Comparison of ENCODE assay signal across 8 cellular contexts in genomic region chr15:67133738-67134576, GRCh38.
DNase-seq lines count a peak whose midpoint lies in the region; ATAC-seq and TF ChIP-seq lines count a peak whose summit lies in the region.

No MANE protein-coding gene starts in this region.

- no peaks in the 10 kb centered on the region for H3K36me3 Mint-ChIP-seq in progenitor cell of endocrine pancreas (ENCODE audit: insufficient read depth)

- no peaks in the 10 kb centered on the region for H3K27me3 Mint-ChIP-seq in progenitor cell of endocrine pancreas

- H3K9me3 Mint-ChIP-seq in progenitor cell of endocrine pancreas (ENCODE audit: low read depth): no peaks in the 10 kb centered on the region

- H3K4me3 Mint-ChIP-seq in progenitor cell of endocrine pancreas (ENCODE audit: low read depth): no peak overlapping the region

- H3K4me1 Mint-ChIP-seq in progenitor cell of endocrine pancreas (ENCODE audit: low read depth): peaks cover 36% of the 10 kb centered on the region

- ATAC-seq in GM19455 (IDR thresholded peaks at IDR 0.05; ENCODE audit: unreplicated experiment) (peak; percentile 57), HG03565 (IDR thresholded peaks at IDR 0.05; ENCODE audit: unreplicated experiment) (peak; percentile 70)

- no peak for TF ChIP-seq CTCF in progenitor cell of endocrine pancreas (IDR thresholded peaks at IDR 0.05; ENCODE audit: unreplicated experiment)

- H3K27ac Mint-ChIP-seq in progenitor cell of endocrine pancreas: peak overlapping the region; percentile 22

- DNase-seq in activated CD8-positive, alpha-beta memory T cell treated with anti-CD3 and anti-CD28 coated beads, Interleukin-2, amount 50 U/mL, for 48 hours: peak; percentile 68
- DNase-seq in fibroblast of peridontal ligament (ENCODE audit: extremely low read depth): peak; percentile 27
- no peak for DNase-seq in progenitor cell of endocrine pancreas (ENCODE audit: low spot score, unreplicated experiment)
- DNase-seq in SKM-1 (lab: John Stamatoyannopoulos, UW; ENCODE audit: unreplicated experiment): no peak
- DNase-seq in GM19240 (ENCODE audit: insufficient read length, low spot score): no peak
- DNase-seq in NCI-H1092 (lab: John Stamatoyannopoulos, UW): no peak

Comparison
In these comparisons a context has a peak if more than half of its experiments do, and no peak if none do; other contexts are left out.
1. DNase-seq: peak in activated CD8-positive, alpha-beta memory T cell treated with anti-CD3 and anti-CD28 coated beads, Interleukin-2, amount 50 U/mL, for 48 hours (single experiment) and fibroblast of peridontal ligament (single experiment); none in progenitor cell of endocrine pancreas (single experiment), SKM-1 (single experiment), GM19240 (single experiment) and NCI-H1092 (single experiment).